14 cellular contexts compared by ENCODE assay signal in the genomic region with DNA sequence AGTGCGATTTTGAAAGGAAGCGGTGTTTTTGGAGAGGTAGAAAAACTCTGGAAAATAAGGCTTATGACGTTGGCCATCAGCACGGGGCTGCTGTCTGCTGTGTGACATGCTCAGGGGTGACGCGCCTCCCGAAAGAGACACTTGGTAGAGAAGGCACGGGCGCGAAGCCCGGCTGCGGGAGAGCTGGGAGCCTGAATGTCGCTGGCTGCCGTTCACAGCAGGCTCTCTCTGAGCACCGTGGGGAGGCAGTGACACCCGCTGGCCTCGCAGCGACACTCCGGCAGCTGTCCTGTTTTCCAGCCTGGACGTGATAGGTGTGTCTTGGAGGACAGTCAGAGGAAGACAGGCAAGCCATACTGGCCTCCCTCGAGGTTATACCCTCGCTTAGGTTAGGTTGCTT.
DNase-seq lines count a peak whose midpoint lies in the region; ATAC-seq and TF ChIP-seq lines count a peak whose summit lies in the region.
"Had no signal": no experiment of that assay in that cellular context is flagged by ENCODE, and none has a peak within 500 bp of the region (broad histone marks: within the 10 kb centered on the region; RNA-seq: fewer than 3 reads in every experiment).

No MANE protein-coding gene starts in this region.

- no peaks in the 10 kb centered on the region for H3K27me3 ChIP-seq in GM23338 (ENCODE audit: insufficient read depth)

- no peak overlapping the region for H3K27ac Mint-ChIP-seq in GM23338
- H3K27ac Mint-ChIP-seq: activated CD4-positive, alpha-beta T cell treated with anti-CD3 and anti-CD28 coated beads, Interleukin-2, amount 10 ng/mL, durations not matched to agents 24 days and 14 days; activated naive CD4-positive, alpha-beta T cell treated with anti-CD3 and anti-CD28 coated beads, Interleukin-2, amount 50 U/mL, for 24 hours; natural killer cell treated with Interleukin-12 subunit alpha and Interleukin-12 subunit beta and Interleukin-15 and Interleukin-18, amount 100 ng/mL, for 72 hours had no signal

- DNase-seq in GM23338 (ENCODE audit: low spot score) (peak; percentile 68), NCI-H748 (lab: John Stamatoyannopoulos, UW; ENCODE audit: unreplicated experiment) (peak; percentile 87), head of caudate nucleus (peak; percentile 57 to 91 (median 81)), retina (peak; percentile 82)
- DNase-seq in activated CD8-positive, alpha-beta memory T cell treated with anti-CD3 and anti-CD28 coated beads, Interleukin-2, amount 50 U/mL, for 4 hours = no peak
- DNase-seq: activated CD4-positive, alpha-beta T cell treated with anti-CD3 and anti-CD28 coated beads, Interleukin-2, amount 10 ng/mL, durations not matched to agents 24 days and 14 days; Calu3; effector memory CD4-positive, alpha-beta T cell; NCI-H1105 treated with DMSO at 0.1 percent for 48 hours had no signal

- TF ChIP-seq CTCF in GM23338 (conservative IDR thresholded peaks at IDR 0.05; ENCODE audit: low read depth in 2 of 2) = peak; percentile 37 to 75; a peak in 3 of 4 replicates

- no peak overlapping the region for H3K4me3 ChIP-seq in GM23338

- H3K9me2 ChIP-seq in GM23338 (ENCODE audit: insufficient read depth) = no peaks in the 10 kb centered on the region

- no peaks in the 10 kb centered on the region for H3K36me3 Mint-ChIP-seq in GM23338 (ENCODE audit: low read depth)
- H3K36me3 Mint-ChIP-seq: activated naive CD4-positive, alpha-beta T cell treated with anti-CD3 and anti-CD28 coated beads, Interleukin-2, amount 50 U/mL, for 24 hours had no signal

- H3K36me3 ChIP-seq in GM23338 (ENCODE audit: insufficient read depth) = no peaks in the 10 kb centered on the region; the same call in 1 of the 2 replicates

- H3K4me3 Mint-ChIP-seq in GM23338 = no peak overlapping the region
- H3K4me3 Mint-ChIP-seq: activated CD4-positive, alpha-beta T cell treated with anti-CD3 and anti-CD28 coated beads, Interleukin-2, amount 10 ng/mL, durations not matched to agents 24 days and 14 days; activated naive CD4-positive, alpha-beta T cell treated with anti-CD3 and anti-CD28 coated beads, Interleukin-2, amount 50 U/mL, for 24 hours; natural killer cell treated with Interleukin-12 subunit alpha and Interleukin-12 subunit beta and Interleukin-15 and Interleukin-18, amount 100 ng/mL, for 72 hours had no signal

- H3K4me1 ChIP-seq in GM23338 (ENCODE audit: insufficient read depth) = no peaks in the 10 kb centered on the region

- ATAC-seq in GM23338 (peak; percentile 90), GM18520 (IDR thresholded peaks at IDR 0.05; ENCODE audit: unreplicated experiment) (no peak), GM18873 (IDR thresholded peaks at IDR 0.05; ENCODE audit: low FRiP score, unreplicated experiment) (no peak), GM18505 (IDR thresholded peaks at IDR 0.05; ENCODE audit: unreplicated experiment) (no peak)
- ATAC-seq: natural killer cell treated with Interleukin-12 subunit alpha and Interleukin-12 subunit beta and Interleukin-15 and Interleukin-18, amount 100 ng/mL, for 72 hours had no signal

- intact Hi-C loops in head of caudate nucleus (cut with DNase I) = no loop called here

- H3K27me3 Mint-ChIP-seq in GM23338 (ENCODE audit: insufficient read depth, low read depth, poor library complexity) = peaks cover 3% of the 10 kb centered on the region
- H3K27me3 Mint-ChIP-seq: activated CD4-positive, alpha-beta T cell treated with anti-CD3 and anti-CD28 coated beads, Interleukin-2, amount 10 ng/mL, durations not matched to agents 24 days and 14 days; activated naive CD4-positive, alpha-beta T cell treated with anti-CD3 and anti-CD28 coated beads, Interleukin-2, amount 50 U/mL, for 24 hours had no signal

- no peak overlapping the region for H2AFZ ChIP-seq in GM23338

- no peaks in the 10 kb centered on the region for H3F3A ChIP-seq in GM23338 (replicated peaks; ENCODE audit: low read depth)

- H3K27ac ChIP-seq in GM23338 (ENCODE audit: low read depth) = no peak overlapping the region

- no peaks in the 10 kb centered on the region for H3K9me3 Mint-ChIP-seq in GM23338

- no peaks in the 10 kb centered on the region for H4K20me1 ChIP-seq in GM23338 (replicated peaks; ENCODE audit: insufficient read depth)

- H3K4me2 ChIP-seq in GM23338 = no peak overlapping the region

- no peaks in the 10 kb centered on the region for H3K79me2 ChIP-seq in GM23338 (replicated peaks; ENCODE audit: insufficient read depth)

- H3K4me1 Mint-ChIP-seq in GM23338 = peaks cover 22% of the 10 kb centered on the region
- H3K4me1 Mint-ChIP-seq: activated CD4-positive, alpha-beta T cell treated with anti-CD3 and anti-CD28 coated beads, Interleukin-2, amount 10 ng/mL, durations not matched to agents 24 days and 14 days; activated naive CD4-positive, alpha-beta T cell treated with anti-CD3 and anti-CD28 coated beads, Interleukin-2, amount 50 U/mL, for 24 hours had no signal

- no peak for TF ChIP-seq POLR2A in GM18505 (IDR thresholded peaks at IDR 0.05; ENCODE audit: borderline replicate concordance, extremely low read depth, insufficient read depth, insufficient read length)

TF ChIP-seq in GM23338, 12 proteins besides CTCF, POLR2A, EP300 and RAD21 (continues in another document):
- TF ChIP-seq REST (IDR thresholded peaks at IDR 0.05; ENCODE audit: unreplicated experiment) = no peak
- no peak for TF ChIP-seq POLR2AphosphoS5 (IDR thresholded peaks at IDR 0.05; ENCODE audit: low read depth)
- no peak for TF ChIP-seq CREB1 (CRISPR knock-in tag; IDR thresholded peaks at IDR 0.05; ENCODE audit: low read depth)
- TF ChIP-seq ZNF114 (CRISPR knock-in tag; IDR thresholded peaks at IDR 0.05) = no peak
- TF ChIP-seq ETS1 (IDR thresholded peaks at IDR 0.05) = no peak
- no peak for TF ChIP-seq JUNB (IDR thresholded peaks at IDR 0.05; ENCODE audit: unreplicated experiment)
- no peak for TF ChIP-seq STAT1 (IDR thresholded peaks at IDR 0.05; ENCODE audit: unreplicated experiment)
- TF ChIP-seq EZH2 (IDR thresholded peaks at IDR 0.05; ENCODE audit: low read depth, unreplicated experiment) = no peak
